In genomic region chr7:128116740-128117139, GRCh38 we compare ENCODE assay signal across 25 cellular contexts.
A peak's percentile ranks its signal among the peaks of the same experiment; 100 is the strongest.
DNase-seq lines count a peak whose midpoint lies in the region; ATAC-seq, FAIRE-seq and TF ChIP-seq lines count a peak whose summit lies in the region.
"Had no signal": no experiment of that assay in that cellular context is flagged by ENCODE, and none has a peak within 500 bp of the region (broad histone marks: within the 10 kb centered on the region; RNA-seq: fewer than 3 reads in every experiment).

No MANE protein-coding gene starts in this region.

- H3K18ac ChIP-seq in mesenchymal stem cell (ENCODE audit: low read depth in 1 of 2, low read length in 2 of 2), result no peak overlapping the region

- no peak overlapping the region for H3K23ac ChIP-seq in mesenchymal stem cell (ENCODE audit: low read length in 2 of 2)

- H2BK120ac ChIP-seq in mesenchymal stem cell (ENCODE audit: low read depth, low read length), result no peak overlapping the region

- POLR2A ChIA-PET in SK-N-SH (lab: Yijun Ruan, JAX), result no interaction called here

- H4K91ac ChIP-seq in mesenchymal stem cell (ENCODE audit: low read length), result peak overlapping the region; percentile 45

- peaks cover 8 to 9% of the 10 kb centered on the region in 2 donors for H3K4me1 Mint-ChIP-seq in natural killer cell

- ATAC-seq in SK-N-SH treated with all-trans-retinoic acid at 6 μM for 48 hours, result no peak
- ATAC-seq in natural killer cell, result no peak
- ATAC-seq in HG02623 (IDR thresholded peaks at IDR 0.05; ENCODE audit: unreplicated experiment), result no peak

- no peak overlapping the region for H2BK12ac ChIP-seq in mesenchymal stem cell (ENCODE audit: low read length in 2 of 2)

- no peak overlapping the region for H2BK5ac ChIP-seq in mesenchymal stem cell (ENCODE audit: low read depth, low read length, poor library complexity, severe bottlenecking)

- TF ChIP-seq RAD21 in SK-N-SH (IDR thresholded peaks at IDR 0.05; ENCODE audit: low read length), result no peak

- H3K4me3 Mint-ChIP-seq in natural killer cell, result no peak overlapping the region
- H3K4me3 Mint-ChIP-seq: CD8-positive, alpha-beta memory T cell had no signal

- H2AFZ ChIP-seq in SK-N-SH (ENCODE audit: low read depth) (no peak overlapping the region), mesenchymal stem cell (ENCODE audit: low read depth, low read length) (no peak overlapping the region)

- TF ChIP-seq POLR2A in spleen (IDR thresholded peaks at IDR 0.05), result no peak

- no peak for FAIRE-seq in urothelium cell line (lab: Jason Lieb, UNC)
- FAIRE-seq: G401.6, GM19239 had no signal

- 78% methylated on average over 7 of the region's 9 CpGs for WGBS in SK-N-SH (ENCODE audit: low lambda C conversion rate)
- 88% methylated on average over 9 of the region's 9 CpGs for WGBS in mesenchymal stem cell
- WGBS in spleen, 5 donors, result 77 to 80% (median 80%) methylated on average over 7 to 9 of the region's 9 CpGs

- H3K4me1 ChIP-seq in SK-N-SH (ENCODE audit: control insufficient read depth in 1 of 2, insufficient read depth in 2 of 2, low read depth in 1 of 2, low read length in 1 of 2) (peaks cover 7 to 37% of the 10 kb centered on the region in 2 experiments; a peak in 2 of 4 replicates), mesenchymal stem cell (ENCODE audit: control insufficient read depth, insufficient read depth, low read depth, low read length) (peaks cover 6% of the 10 kb centered on the region), spleen (peaks cover 12 to 48% (median 38%) of the 10 kb centered on the region in 6 donors)

- peaks cover 5 to 7% of the 10 kb centered on the region in 2 donors for H3K27me3 Mint-ChIP-seq in natural killer cell (ENCODE audit: low read depth in 2 of 2)

- H3K27ac ChIP-seq in SK-N-SH (ENCODE audit: low read depth in 2 of 2, low read length in 1 of 2) (no peak overlapping the region), coronary artery (no peak overlapping the region), mesenchymal stem cell (ENCODE audit: low read length, poor library complexity, severe bottlenecking) (no peak overlapping the region), spleen (peak overlapping the region in 1 of 8 donors; percentile 13)
- H3K27ac ChIP-seq: 22Rv1, C4-2B, RWPE1, SK-N-MC had no signal

- H3K4me3 ChIP-seq in SK-N-SH (ENCODE audit: low read depth in 2 of 2, low read length in 1 of 2) (no peak overlapping the region), coronary artery (no peak overlapping the region), mesenchymal stem cell (ENCODE audit: insufficient read depth in 1 of 2, low read depth in 1 of 2, low read length in 2 of 2) (no peak overlapping the region), spleen (no peak overlapping the region)
- H3K4me3 ChIP-seq: SK-N-MC had no signal

- no peak overlapping the region for H4K8ac ChIP-seq in mesenchymal stem cell (ENCODE audit: low read length)

- DNase-seq in SK-N-SH (peak; percentile 41), coronary artery (ENCODE audit: low spot score) (peak; percentile 56), mesenchymal stem cell (no peak), spleen (peak; percentile 73), natural killer cell (no peak), urothelium cell line (ENCODE audit: low spot score) (no peak)
- DNase-seq: Calu3; CD8-positive, alpha-beta memory T cell; DMS153; KBM-7; MM.1S; NCI-H1048; NCI-H1436 treated with DMSO at 0.1 percent for 48 hours; NCI-H1930; NCI-H748 treated with DMSO at 0.1 percent for 48 hours; NK-92 treated with Interleukin-12 subunit alpha and Interleukin-12 subunit beta, amount 100 ng/mL, for 24 hours; SHP77 treated with DMSO at 0.1 percent for 48 hours had no signal

- no peak overlapping the region for H2AK5ac ChIP-seq in mesenchymal stem cell (ENCODE audit: low read length, severe bottlenecking)

- no peak overlapping the region for H3K27ac Mint-ChIP-seq in natural killer cell

- no peak overlapping the region for H2BK15ac ChIP-seq in mesenchymal stem cell (ENCODE audit: low read depth, poor library complexity, severe bottlenecking)

- CTCF ChIA-PET in SK-N-SH (lab: Yijun Ruan, JAX), result interaction anchor here (0.6 to 2.5 kb wide), 4 partner anchors 19 to 93 kb away, joined by 3 to 20 read pairs (median 10); no protein-coding TSS in a partner anchor

- no peaks in the 10 kb centered on the region for H3K79me2 ChIP-seq in SK-N-SH (ENCODE audit: insufficient read depth)

- H3K9ac ChIP-seq in SK-N-SH (no peak overlapping the region), mesenchymal stem cell (ENCODE audit: low read length) (no peak overlapping the region)

- intact Hi-C loops in spleen (cut with DNase I; ENCODE audit: low total_unique reads) (no loop called here), natural killer cell (cut with micrococcal nuclease) (no loop called here)

- no peaks in the 10 kb centered on the region for H3K9me3 Mint-ChIP-seq in natural killer cell
- H3K9me3 Mint-ChIP-seq: CD8-positive, alpha-beta memory T cell had no signal

- H4K20me1 ChIP-seq in SK-N-SH (ENCODE audit: insufficient read depth), result no peaks in the 10 kb centered on the region

- H3K4me2 ChIP-seq in SK-N-SH, result no peak overlapping the region
- no peak overlapping the region for H3K4me2 ChIP-seq in mesenchymal stem cell (ENCODE audit: low read length, poor library complexity, severe bottlenecking)

- TF ChIP-seq EP300 in SK-N-SH (IDR thresholded peaks at IDR 0.05; ENCODE audit: borderline replicate concordance in 1 of 2, low read depth in 1 of 2, low read length in 1 of 2), result no peak

- TF ChIP-seq CTCF in SK-N-SH (IDR thresholded peaks at IDR 0.05) (no peak), coronary artery (IDR thresholded peaks at IDR 0.05) (no peak), spleen (IDR thresholded peaks at IDR 0.05 in 8 of 11, conservative IDR thresholded peaks at IDR 0.05 in 3 of 11) (no peak), natural killer cell (IDR thresholded peaks at IDR 0.05) (no peak)

- no peaks in the 10 kb centered on the region for H3K36me3 Mint-ChIP-seq in natural killer cell
- H3K36me3 Mint-ChIP-seq: CD8-positive, alpha-beta memory T cell had no signal

- no peaks in the 10 kb centered on the region for H3K36me3 ChIP-seq in SK-N-SH (replicated peaks in 1 of 2; ENCODE audit: control insufficient read depth in 1 of 2, insufficient read depth in 2 of 2, low read length in 1 of 2)
- no peaks in the 10 kb centered on the region for H3K36me3 ChIP-seq in mesenchymal stem cell (ENCODE audit: control insufficient read depth in 1 of 2, insufficient read depth in 2 of 2, low read depth in 1 of 2, low read length in 2 of 2)
- H3K36me3 ChIP-seq in spleen, result no peaks in the 10 kb centered on the region

- no peaks in the 10 kb centered on the region for H3K79me1 ChIP-seq in mesenchymal stem cell (replicated peaks; ENCODE audit: low read length, poor library complexity, severe bottlenecking)

- H3K9me3 ChIP-seq in SK-N-SH (no peaks in the 10 kb centered on the region), mesenchymal stem cell (ENCODE audit: control insufficient read depth, low read length) (no peaks in the 10 kb centered on the region), spleen (no peaks in the 10 kb centered on the region)

- H3K27me3 ChIP-seq in SK-N-SH (ENCODE audit: insufficient read depth) (0 out of 2 replicates have a peak, but pooled peaks cover 7% of the 10 kb centered on the region), mesenchymal stem cell (ENCODE audit: control insufficient read depth in 1 of 2, insufficient read depth in 1 of 2, low read length in 2 of 2) (peaks cover 37 to 66% of the 10 kb centered on the region in 2 experiments), spleen (replicated peaks in 1 of 7) (no peaks in the 10 kb centered on the region)

- H3K14ac ChIP-seq in mesenchymal stem cell (ENCODE audit: low read length in 2 of 2), result peak overlapping the region in 1 of 2 experiments; percentile 41

- peaks cover 6% of the 10 kb centered on the region for H3F3A ChIP-seq in SK-N-SH (replicated peaks; ENCODE audit: insufficient read depth)

- no peak overlapping the region for H3K4ac ChIP-seq in mesenchymal stem cell (ENCODE audit: low read depth in 1 of 2, low read length in 2 of 2)

- no peaks in the 10 kb centered on the region for H3K9me2 ChIP-seq in SK-N-SH

TF ChIP-seq in SK-N-SH, 30 proteins besides CTCF, POLR2A, EP300 and RAD21 (continues in another document):
- TF ChIP-seq ELF1 (IDR thresholded peaks at IDR 0.05) (no peak), TAF1 (IDR thresholded peaks at IDR 0.05; ENCODE audit: borderline replicate concordance, low read depth, low read length) (no peak), TCF12 (IDR thresholded peaks at IDR 0.05) (no peak), FOSL2 (IDR thresholded peaks at IDR 0.05; ENCODE audit: borderline replicate concordance, low read depth) (no peak), USF2 (IDR thresholded peaks at IDR 0.05; ENCODE audit: borderline replicate concordance, low read depth, low read length) (no peak), RXRA (IDR thresholded peaks at IDR 0.05; ENCODE audit: borderline replicate concordance, low read depth) (no peak), GABPA (IDR thresholded peaks at IDR 0.05; ENCODE audit: low read depth) (no peak), JUND (IDR thresholded peaks at IDR 0.05) (no peak)

TF ChIP-seq in SK-N-SH treated with all-trans-retinoic acid at 6 μM for 48 hours, 23 proteins besides CTCF, POLR2A, EP300 and RAD21 (continues in another document):
- TF ChIP-seq BACH2 (CRISPR knock-in tag; IDR thresholded peaks at IDR 0.05; ENCODE audit: borderline replicate concordance) (no peak), ESRRG (CRISPR knock-in tag; IDR thresholded peaks at IDR 0.05) (no peak)
- TF ChIP-seq, protein P1, sequence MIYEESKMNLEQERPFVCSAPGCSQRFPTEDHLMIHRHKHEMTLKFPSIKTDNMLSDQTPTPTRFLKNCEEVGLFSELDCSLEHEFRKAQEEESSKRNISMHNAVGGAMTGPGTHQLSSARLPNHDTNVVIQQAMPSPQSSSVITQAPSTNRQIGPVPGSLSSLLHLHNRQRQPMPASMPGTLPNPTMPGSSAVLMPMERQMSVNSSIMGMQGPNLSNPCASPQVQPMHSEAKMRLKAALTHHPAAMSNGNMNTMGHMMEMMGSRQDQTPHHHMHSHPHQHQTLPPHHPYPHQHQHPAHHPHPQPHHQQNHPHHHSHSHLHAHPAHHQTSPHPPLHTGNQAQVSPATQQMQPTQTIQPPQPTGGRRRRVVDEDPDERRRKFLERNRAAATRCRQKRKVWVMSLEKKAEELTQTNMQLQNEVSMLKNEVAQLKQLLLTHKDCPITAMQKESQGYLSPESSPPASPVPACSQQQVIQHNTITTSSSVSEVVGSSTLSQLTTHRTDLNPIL (CRISPR knock-in tag; IDR thresholded peaks at IDR 0.05; ENCODE audit: low read depth), result no peak

Comparison
In these comparisons a context has a peak if more than half of its experiments do, and no peak if none do; other contexts are left out.
1. DNase-seq: peak in SK-N-SH (single experiment), coronary artery (single experiment) and spleen (single experiment); none in mesenchymal stem cell (single experiment), natural killer cell (single experiment) and urothelium cell line (single experiment).